In genomic region chr6:32895006-32895345, GRCh38 we compare ENCODE assay signal across 8 cellular contexts. TPM values are rescaled to one million over a fixed set of nuclear protein-coding genes. Genes with fewer than 3 reads are reported as not detected.
DNase-seq lines count a peak whose midpoint lies in the region; ATAC-seq and TF ChIP-seq lines count a peak whose summit lies in the region.

No MANE protein-coding gene starts in this region.

- TF ChIP-seq CTCF in activated B cell treated with CpG ODN at 0.5 μM for 24 hours (IDR thresholded peaks at IDR 0.05) (no peak), right atrium auricular region (IDR thresholded peaks at IDR 0.05) (no peak), smooth muscle cell (IDR thresholded peaks at IDR 0.05; ENCODE audit: borderline replicate concordance, insufficient read depth, poor library complexity, severe bottlenecking) (no peak)

- H3K27ac ChIP-seq in right atrium auricular region (peak overlapping the region; percentile 88 to 90), smooth muscle cell (ENCODE audit: low read depth) (peak overlapping the region; percentile 77)

- H3K27me3 ChIP-seq in right atrium auricular region: no peaks in the 10 kb centered on the region
- no peaks in the 10 kb centered on the region for H3K27me3 ChIP-seq in smooth muscle cell (ENCODE audit: low read depth)

- intact Hi-C loops in activated B cell treated with CpG ODN at 0.5 μM for 24 hours (cut with micrococcal nuclease): loop anchor here (2.0 to 10.0 kb wide), 3 partner anchors 16 to 250 kb away; partner anchors contain the start of gene HLA-DMA

- H3K9me3 ChIP-seq in right atrium auricular region (no peaks in the 10 kb centered on the region), smooth muscle cell (replicated peaks; ENCODE audit: low read depth) (no peaks in the 10 kb centered on the region)

- no peaks in the 10 kb centered on the region for H3K27me3 Mint-ChIP-seq in stimulated activated naive CD8-positive, alpha-beta T cell treated with anti-CD3 and anti-CD28 coated beads, Interleukin-15, Interleukin-2, amounts not matched to agents 100 ng/mL and 50 ng/mL, for 24 hours
- H3K27me3 Mint-ChIP-seq in activated B cell treated with CpG ODN at 0.5 μM for 24 hours: no peaks in the 10 kb centered on the region

- no peak for DNase-seq in stimulated activated naive CD8-positive, alpha-beta T cell treated with anti-CD3 and anti-CD28 coated beads, Interleukin-15, Interleukin-2, amounts not matched to agents 100 U/mL and 50 U/mL, for 24 hours
- no peak for DNase-seq in activated B cell treated with CpG ODN at 0.5 μM for 24 hours
- no peak for DNase-seq in right atrium auricular region (ENCODE audit: low spot score)
- no peak for DNase-seq in smooth muscle cell (lab: John Stamatoyannopoulos, UW; ENCODE audit: unreplicated experiment)
- no peak for DNase-seq in NCI-H1417 treated with DMSO at 0.1 percent for 48 hours (lab: John Stamatoyannopoulos, UW)
- no peak for DNase-seq in stimulated activated CD4-positive, alpha-beta T cell treated with anti-CD3 and anti-CD28 coated beads, Interleukin-4, amount 100 ng/mL, for 4 hours

- peaks cover 16% of the 10 kb centered on the region for H3K36me3 Mint-ChIP-seq in stimulated activated naive CD8-positive, alpha-beta T cell treated with anti-CD3 and anti-CD28 coated beads, Interleukin-15, Interleukin-2, amounts not matched to agents 100 ng/mL and 50 ng/mL, for 24 hours (ENCODE audit: low read depth)
- H3K36me3 Mint-ChIP-seq in activated B cell treated with CpG ODN at 0.5 μM for 24 hours (ENCODE audit: low read depth): peaks cover 15% of the 10 kb centered on the region

- 1% methylated on average over 8 of the region's 8 CpGs for WGBS in smooth muscle cell (ENCODE audit: low lambda C conversion rate)

- CTCF ChIA-PET in activated B cell treated with CpG ODN at 0.5 μM for 24 hours (lab: Charles Lee): interaction anchor here (0.8 to 4.8 kb wide), 15 partner anchors 9 to 353 kb away, joined by 3 to 26 read pairs (median 4); partner anchors contain the start of gene TAP2

- peak overlapping the region; percentile 66 for H3K9ac ChIP-seq in smooth muscle cell (ENCODE audit: low read depth)

- peak overlapping the region; percentile 97 for H3K4me3 Mint-ChIP-seq in stimulated activated naive CD8-positive, alpha-beta T cell treated with anti-CD3 and anti-CD28 coated beads, Interleukin-15, Interleukin-2, amounts not matched to agents 100 ng/mL and 50 ng/mL, for 24 hours
- peak overlapping the region; percentile 99 for H3K4me3 Mint-ChIP-seq in activated B cell treated with CpG ODN at 0.5 μM for 24 hours

- peaks cover 24% of the 10 kb centered on the region for H3K79me2 ChIP-seq in smooth muscle cell (ENCODE audit: low read depth)

- H3F3A ChIP-seq in smooth muscle cell (ENCODE audit: low read depth): no peaks in the 10 kb centered on the region

- H3K4me3 ChIP-seq in right atrium auricular region (peak overlapping the region; percentile 74 to 75), smooth muscle cell (peak overlapping the region; percentile 77)

- H3K36me3 ChIP-seq in right atrium auricular region (no peaks in the 10 kb centered on the region), smooth muscle cell (ENCODE audit: low read depth) (no peaks in the 10 kb centered on the region)

- peaks cover 35% of the 10 kb centered on the region for H3K4me1 Mint-ChIP-seq in stimulated activated naive CD8-positive, alpha-beta T cell treated with anti-CD3 and anti-CD28 coated beads, Interleukin-15, Interleukin-2, amounts not matched to agents 100 ng/mL and 50 ng/mL, for 24 hours (ENCODE audit: low read depth)
- peaks cover 70% of the 10 kb centered on the region for H3K4me1 Mint-ChIP-seq in activated B cell treated with CpG ODN at 0.5 μM for 24 hours

- POLR2A ChIA-PET in activated B cell treated with CpG ODN at 0.5 μM for 24 hours (lab: Charles Lee): interaction anchor here (0.6 to 6.8 kb wide), 27 partner anchors 9 to 377 kb away, joined by 3 to 240 read pairs (median 9); partner anchors contain the start of genes BRD2, HLA-DMA, HLA-DMB and HLA-DPB1

- H3K4me1 ChIP-seq in right atrium auricular region (peaks cover 0 to 20% of the 10 kb centered on the region in 2 donors), smooth muscle cell (ENCODE audit: low read depth) (peaks cover 5% of the 10 kb centered on the region)

- H4K20me1 ChIP-seq in smooth muscle cell (ENCODE audit: low read depth): no peaks in the 10 kb centered on the region

- no peaks in the 10 kb centered on the region for H3K9me3 Mint-ChIP-seq in stimulated activated naive CD8-positive, alpha-beta T cell treated with anti-CD3 and anti-CD28 coated beads, Interleukin-15, Interleukin-2, amounts not matched to agents 100 ng/mL and 50 ng/mL, for 24 hours
- no peaks in the 10 kb centered on the region for H3K9me3 Mint-ChIP-seq in activated B cell treated with CpG ODN at 0.5 μM for 24 hours

- H3K27ac Mint-ChIP-seq in stimulated activated naive CD8-positive, alpha-beta T cell treated with anti-CD3 and anti-CD28 coated beads, Interleukin-15, Interleukin-2, amounts not matched to agents 100 ng/mL and 50 ng/mL, for 24 hours: peak overlapping the region; percentile 85
- peak overlapping the region; percentile 97 for H3K27ac Mint-ChIP-seq in activated B cell treated with CpG ODN at 0.5 μM for 24 hours

- no peak for ATAC-seq in stimulated activated naive CD8-positive, alpha-beta T cell treated with anti-CD3 and anti-CD28 coated beads, Interleukin-15, Interleukin-2, amounts not matched to agents 100 U/mL and 50 U/mL, for 24 hours
- peak; percentile 3 for ATAC-seq in activated B cell treated with CpG ODN at 0.5 μM for 24 hours (ENCODE audit: low read depth)
- no peak for ATAC-seq in HG02840 (IDR thresholded peaks at IDR 0.05; ENCODE audit: low FRiP score, unreplicated experiment)

- H2AFZ ChIP-seq in smooth muscle cell (ENCODE audit: low read depth): peak overlapping the region; percentile 95

- peak overlapping the region; percentile 85 for H3K4me2 ChIP-seq in smooth muscle cell

RNA-seq across cellular contexts. Expression of gene PSMB9, which starts 41.0 kb away (rescaled TPM):
- 198 and 223 TPM in 2 replicates for total RNA-seq in activated B cell treated with CpG ODN at 0.5 μM for 24 hours
- total RNA-seq in right atrium auricular region: 10 to 100 TPM; 10.9 to 17.6 TPM
- 0.63 TPM in 1 of 2 replicates, not detected in the other for total RNA-seq in smooth muscle cell
- 1.7 and 2.2 TPM in 2 replicates for polyA plus RNA-seq in smooth muscle cell

RNA-seq across cellular contexts. Expression of gene TAP1, which starts 41.5 kb away (rescaled TPM):
- 148 and 151 TPM in 2 replicates for total RNA-seq in activated B cell treated with CpG ODN at 0.5 μM for 24 hours
- total RNA-seq in right atrium auricular region: 10 to 100 TPM; 11.9 to 26.5 TPM
- total RNA-seq in smooth muscle cell: 11.2 and 13.7 TPM in 2 replicates
- 18.4 and 22.4 TPM in 2 replicates for polyA plus RNA-seq in smooth muscle cell

RNA-seq across cellular contexts. Expression of gene HLA-DMB, which starts 45.9 kb away (rescaled TPM):
- total RNA-seq in activated B cell treated with CpG ODN at 0.5 μM for 24 hours (341 and 365 TPM in 2 replicates), right atrium auricular region (10 to 100 TPM in 1 of 2 donors, 1 to 10 TPM in 1; 3.6 to 12.9 TPM), smooth muscle cell (not detected in 2 replicates)
- polyA plus RNA-seq in smooth muscle cell: not detected in 2 replicates

RNA-seq across cellular contexts. Expression of gene PSMB8, which starts 51.1 kb away (rescaled TPM):
- 182 and 194 TPM in 2 replicates for total RNA-seq in activated B cell treated with CpG ODN at 0.5 μM for 24 hours
- total RNA-seq in right atrium auricular region: 10 to 100 TPM; 15.4 to 29.2 TPM
- total RNA-seq in smooth muscle cell: 5.0 and 10.2 TPM in 2 replicates
- polyA plus RNA-seq in smooth muscle cell: 16.7 and 22.2 TPM in 2 replicates

RNA-seq across cellular contexts. Expression of gene TAP2, which starts 56.4 kb away (rescaled TPM):
- total RNA-seq in activated B cell treated with CpG ODN at 0.5 μM for 24 hours (141 and 172 TPM in 2 replicates), right atrium auricular region (1 to 10 TPM; 3.4 to 6.3 TPM), smooth muscle cell (5.3 and 6.1 TPM in 2 replicates)
- 0.40 and 1.5 TPM in 2 replicates for polyA plus RNA-seq in smooth muscle cell

Comparison
In these comparisons a context has a peak if more than half of its experiments do, and no peak if none do; other contexts are left out.
1. RNA of gene PSMB9, which starts 41.0 kb away (total RNA-seq): 198 to 223 TPM in activated B cell treated with CpG ODN at 0.5 μM for 24 hours; 10.9 to 17.6 TPM in right atrium auricular region and 0.63 TPM in smooth muscle cell; every median in the first group is over 10 times any median in the second.
2. RNA of gene HLA-DMB, which starts 45.9 kb away (total RNA-seq): 341 to 365 TPM in activated B cell treated with CpG ODN at 0.5 μM for 24 hours; 3.6 to 12.9 TPM in right atrium auricular region and not detected in smooth muscle cell; every median in the first group is over 10 times any median in the second.